Comparison of ENCODE assay signal across 31 cellular contexts in the genomic region with DNA sequence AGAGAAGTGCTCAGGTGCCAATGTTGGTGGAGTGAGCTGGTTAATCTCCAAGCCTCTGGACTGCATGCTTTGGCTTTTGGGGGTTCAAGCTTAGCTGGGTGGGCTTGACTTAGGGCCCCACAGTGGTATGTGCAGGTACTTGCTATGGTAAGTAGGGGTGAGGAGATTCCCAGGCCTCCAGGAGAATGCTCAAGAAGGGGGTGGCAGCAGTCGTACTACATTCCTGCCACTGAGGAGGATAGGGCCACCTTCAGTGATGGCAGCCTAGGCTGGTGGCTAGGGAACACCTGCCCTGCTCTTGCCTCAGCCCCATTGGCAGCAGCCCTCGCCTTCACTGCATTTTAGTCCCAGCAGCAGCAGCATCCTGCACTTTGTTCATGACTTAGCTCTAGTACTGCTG. TPM values are rescaled to one million over a fixed set of nuclear protein-coding genes. Genes with fewer than 3 reads are reported as not detected.
"Had no signal": no experiment of that assay in that cellular context is flagged by ENCODE, and none has a peak within 500 bp of the region (broad histone marks: within the 10 kb centered on the region; RNA-seq: fewer than 3 reads in every experiment).

No MANE protein-coding gene starts in this region.

- ATAC-seq: heart right ventricle; left cardiac atrium; left lobe of liver; natural killer cell; right cardiac atrium; stimulated activated memory B cell treated with anti-CD40 and anti-IgM and Interleukin-4, amounts not matched to agents 10 μg/mL and 1 μg/mL and 100 μg/mL, for 72 hours; stimulated activated naive CD8-positive, alpha-beta T cell treated with anti-CD3 and anti-CD28 coated beads, Interleukin-15, amount 100 ng/mL, for 72 hours had no signal

- FAIRE-seq: keratinocyte, small intestine, urothelium cell line had no signal

- H3K9ac ChIP-seq: neural progenitor cell had no signal

- H3K4me2 ChIP-seq: neural progenitor cell had no signal

- H3K4me3 ChIP-seq: heart right ventricle, lower lobe of right lung, neural progenitor cell, ovary, sigmoid colon, spleen, tibial nerve had no signal

- H3K27ac ChIP-seq: heart right ventricle, lower lobe of right lung, neural progenitor cell, neutrophil, ovary, sigmoid colon, spleen, tibial nerve had no signal

- H2AFZ ChIP-seq: neural progenitor cell had no signal

- H3K4me1 ChIP-seq: heart right ventricle, lower lobe of right lung, neural progenitor cell, sigmoid colon, spleen, tibial nerve had no signal

- H3K36me3 ChIP-seq: heart right ventricle, lower lobe of right lung, neural progenitor cell, neutrophil, ovary, sigmoid colon, spleen, tibial nerve had no signal

- H3K9me3 ChIP-seq: heart right ventricle, lower lobe of right lung, neutrophil, ovary, sigmoid colon, spleen, tibial nerve had no signal

- DNase-seq: heart right ventricle; hippocampal formation; kidney glomerular epithelial cell; left cardiac atrium; lower lobe of right lung; mammary epithelial cell; mesenchymal stem cell; naive B cell; natural killer cell; nephron progenitor cell; occipital lobe; ovary; retina; right cardiac atrium; sigmoid colon; small intestine; spleen; stimulated activated CD4-positive, alpha-beta T cell treated with anti-CD3 and anti-CD28 coated beads, Interleukin-4, amount 100 ng/mL, for 24 hours; stimulated activated naive CD4-positive, alpha-beta T cell treated with Interleukin-2 at 50 U/mL for 16 hours; stimulated activated naive CD8-positive, alpha-beta T cell treated with anti-CD3 and anti-CD28 coated beads, Interleukin-15, amount 100 ng/mL, for 72 hours; substantia nigra had no signal

- H3K27me3 ChIP-seq: heart right ventricle, neural progenitor cell, neutrophil, ovary, sigmoid colon, spleen, tibial nerve had no signal

RNA-seq across cellular contexts. Expression of gene MYL1, which starts 55.6 kb away (rescaled TPM):
- total RNA-seq: left cardiac atrium, left lobe of liver, liver, lower lobe of right lung, mammary epithelial cell, natural killer cell, progenitor cell of endocrine pancreas, sigmoid colon, spleen, temporal lobe, tibial nerve had no signal
- polyA plus RNA-seq: keratinocyte, liver, mammary epithelial cell, ovary had no signal
